In the genomic region with DNA sequence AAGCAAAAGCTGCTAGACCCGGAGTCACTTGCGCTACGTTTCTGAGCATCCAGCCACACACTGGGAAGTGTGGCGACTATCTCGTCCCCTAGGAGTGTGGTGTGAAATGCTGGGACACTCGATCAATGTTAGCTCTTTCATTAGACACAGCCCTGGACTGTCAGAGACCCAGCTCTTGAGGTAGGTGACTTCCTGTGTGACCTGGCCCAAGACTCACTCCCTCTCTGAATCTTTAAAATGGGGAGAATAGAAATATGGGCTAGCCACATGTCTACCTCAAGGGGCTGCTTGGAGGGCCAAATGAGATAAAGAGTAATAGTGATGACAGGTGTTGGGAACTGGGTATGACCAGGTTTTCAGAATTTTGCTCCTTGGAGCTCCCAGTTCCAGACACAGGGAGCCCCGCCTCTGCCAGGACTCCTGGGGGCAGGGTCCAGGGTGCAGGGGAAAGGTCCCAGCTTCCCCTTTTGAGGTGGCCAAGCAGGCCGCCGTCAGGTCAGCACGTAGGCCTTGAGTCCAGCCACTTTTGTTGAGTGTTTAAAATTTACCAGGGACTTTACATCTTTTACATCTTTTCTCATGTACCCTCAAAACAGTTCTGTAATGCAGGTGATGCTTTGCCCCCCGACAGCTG, we compare ENCODE assay signal across 17 cellular contexts. TPM values are rescaled to one million over a fixed set of nuclear protein-coding genes. Genes with fewer than 3 reads are reported as not detected.
DNase-seq lines count a peak whose midpoint lies in the region; FAIRE-seq and TF ChIP-seq lines count a peak whose summit lies in the region.
"Had no signal": no experiment of that assay in that cellular context is flagged by ENCODE, and none has a peak within 500 bp of the region (broad histone marks: within the 10 kb centered on the region; RNA-seq: fewer than 3 reads in every experiment).

No MANE protein-coding gene starts in this region.

- TF ChIP-seq EP300 in H1 (IDR thresholded peaks at IDR 0.05; ENCODE audit: borderline replicate concordance in 1 of 2, low read depth in 2 of 2, low read length in 2 of 2): no peak

- no peaks in the 10 kb centered on the region; a peak in 1 of 8 replicates for H3K36me3 ChIP-seq in H1 (ENCODE audit: control insufficient read depth in 2 of 4, insufficient read depth in 4 of 4, low read length in 3 of 4)
- peaks cover 9 to 20% of the 10 kb centered on the region in 2 experiments for H3K36me3 ChIP-seq in mesenchymal stem cell (ENCODE audit: control insufficient read depth in 1 of 2, insufficient read depth in 2 of 2, low read depth in 1 of 2, low read length in 2 of 2)
- H3K36me3 ChIP-seq in subcutaneous abdominal adipose tissue (ENCODE audit: control insufficient read depth in 5 of 5, insufficient read depth in 5 of 5, low read length in 5 of 5): peaks cover 0 to 14% (median 5%) of the 10 kb centered on the region in 5 donors
- no peaks in the 10 kb centered on the region for H3K36me3 ChIP-seq in mammary epithelial cell (ENCODE audit: insufficient read depth, low read length)
- no peaks in the 10 kb centered on the region for H3K36me3 ChIP-seq in MM.1S (replicated peaks; ENCODE audit: insufficient read depth, low read length)
- H3K36me3 ChIP-seq: Peyer's patch had no signal

- H4K20me1 ChIP-seq in H1 (replicated peaks in 1 of 2; ENCODE audit: control insufficient read depth in 1 of 2, insufficient read depth in 2 of 2, low read length in 2 of 2): peaks cover 4 to 7% of the 10 kb centered on the region in 2 experiments
- no peaks in the 10 kb centered on the region for H4K20me1 ChIP-seq in mammary epithelial cell (ENCODE audit: insufficient read depth, low read length)
- H4K20me1 ChIP-seq in MM.1S (ENCODE audit: insufficient read depth, low read length): no peaks in the 10 kb centered on the region

- no peak overlapping the region for H3K4me3 ChIP-seq in H1 (ENCODE audit: extremely low read depth in 1 of 4, insufficient read depth in 2 of 4, low read depth in 3 of 4, low read length in 4 of 4)
- no peak overlapping the region for H3K4me3 ChIP-seq in mesenchymal stem cell (ENCODE audit: insufficient read depth in 1 of 2, low read depth in 1 of 2, low read length in 2 of 2)
- H3K4me3 ChIP-seq in subcutaneous abdominal adipose tissue (ENCODE audit: low read depth in 1 of 5, low read length in 5 of 5): no peak overlapping the region
- H3K4me3 ChIP-seq in mammary epithelial cell (replicated peaks in 1 of 3; ENCODE audit: insufficient read depth in 1 of 3, low read depth in 2 of 3, low read length in 3 of 3): no peak overlapping the region
- H3K4me3 ChIP-seq in MM.1S (ENCODE audit: low read length): no peak overlapping the region
- H3K4me3 ChIP-seq: GM23248, Peyer's patch had no signal

- H3K56ac ChIP-seq in H1 (replicated peaks; ENCODE audit: insufficient read length, low read depth, low read length): no peak overlapping the region

- H2BK12ac ChIP-seq in H1 (ENCODE audit: low read depth, low read length) (no peak overlapping the region), mesenchymal stem cell (ENCODE audit: low read length in 2 of 2) (no peak overlapping the region)

- H3K23ac ChIP-seq in H1 (ENCODE audit: insufficient read length) (no peak overlapping the region), mesenchymal stem cell (ENCODE audit: low read length in 2 of 2) (no peak overlapping the region)

- H3K4ac ChIP-seq in H1 (replicated peaks; ENCODE audit: insufficient read length, low read depth, low read length): no peak overlapping the region
- no peak overlapping the region for H3K4ac ChIP-seq in mesenchymal stem cell (ENCODE audit: low read depth in 1 of 2, low read length in 2 of 2)

- no peaks in the 10 kb centered on the region for H3K9me2 ChIP-seq in MM.1S (replicated peaks; ENCODE audit: insufficient read depth, low read length)

- no peak overlapping the region for H3K18ac ChIP-seq in H1 (ENCODE audit: extremely low read depth, low read length)
- H3K18ac ChIP-seq in mesenchymal stem cell (ENCODE audit: low read depth in 1 of 2, low read length in 2 of 2): no peak overlapping the region

- no TSS peak for BruUV-seq in mammary epithelial cell (replicated peaks; lab: Mats Ljungman, UMichigan)

- H3K14ac ChIP-seq in H1 (ENCODE audit: insufficient read length) (no peak overlapping the region), mesenchymal stem cell (ENCODE audit: low read length in 2 of 2) (no peak overlapping the region)

- H2BK5ac ChIP-seq in H1 (ENCODE audit: low read depth, low read length): no peak overlapping the region
- peak overlapping the region; percentile 45 for H2BK5ac ChIP-seq in mesenchymal stem cell (ENCODE audit: low read depth, low read length, poor library complexity, severe bottlenecking)

- dilution Hi-C loops in mammary epithelial cell (cut with HindIII; ENCODE audit: low sequenced_read_pairs): no loop called here

- no peak for TF ChIP-seq RAD21 in H1 (IDR thresholded peaks at IDR 0.05 in 1 of 2, conservative IDR thresholded peaks at IDR 0.05 in 1 of 2; ENCODE audit: low read depth in 2 of 2, low read length in 2 of 2)

- H3K27me3 ChIP-seq in H1 (replicated peaks in 1 of 4; ENCODE audit: control insufficient read depth in 3 of 4, extremely low read depth in 1 of 4, insufficient read depth in 3 of 4, low read length in 3 of 4): no peaks in the 10 kb centered on the region
- no peaks in the 10 kb centered on the region for H3K27me3 ChIP-seq in mesenchymal stem cell (ENCODE audit: control insufficient read depth in 1 of 2, insufficient read depth in 1 of 2, low read length in 2 of 2)
- no peaks in the 10 kb centered on the region for H3K27me3 ChIP-seq in subcutaneous abdominal adipose tissue (ENCODE audit: control insufficient read depth in 5 of 5, insufficient read depth in 4 of 5, low read length in 5 of 5)
- H3K27me3 ChIP-seq in mammary epithelial cell (ENCODE audit: insufficient read depth, low read length): no peaks in the 10 kb centered on the region
- H3K27me3 ChIP-seq in MM.1S (replicated peaks; ENCODE audit: insufficient read depth, low read length): no peaks in the 10 kb centered on the region
- H3K27me3 ChIP-seq: Peyer's patch had no signal

- H2BK20ac ChIP-seq in H1 (ENCODE audit: low read length): no peak overlapping the region

- H3K79me2 ChIP-seq in H1 (ENCODE audit: control insufficient read depth in 1 of 2, insufficient read depth in 2 of 2, low read length in 2 of 2) (peaks cover 0 to 7% of the 10 kb centered on the region in 2 experiments; a peak in 1 of 4 replicates), mammary epithelial cell (ENCODE audit: insufficient read depth, low read length) (peaks cover 73% of the 10 kb centered on the region), MM.1S (ENCODE audit: low read length) (no peaks in the 10 kb centered on the region)

- H2AFZ ChIP-seq in H1 (ENCODE audit: low read length) (no peak overlapping the region), mesenchymal stem cell (ENCODE audit: low read depth, low read length) (no peak overlapping the region), mammary epithelial cell (ENCODE audit: low read depth, low read length) (no peak overlapping the region), MM.1S (ENCODE audit: low read length) (no peak overlapping the region)
- H2AFZ ChIP-seq: GM23248 had no signal

- H3K9me3 ChIP-seq in H1 (ENCODE audit: insufficient read depth in 2 of 2, low read depth in 1 of 2, low read length in 1 of 2) (0 out of 4 replicates have a peak, but pooled peaks cover 0 to 5% of the 10 kb centered on the region in 2 experiments), mesenchymal stem cell (ENCODE audit: control insufficient read depth, low read length) (no peaks in the 10 kb centered on the region), subcutaneous abdominal adipose tissue (ENCODE audit: control insufficient read depth in 5 of 5, low read length in 5 of 5) (no peaks in the 10 kb centered on the region), mammary epithelial cell (replicated peaks; ENCODE audit: insufficient read depth, low read length) (no peaks in the 10 kb centered on the region), MM.1S (replicated peaks; ENCODE audit: insufficient read depth, low read length) (no peaks in the 10 kb centered on the region)
- H3K9me3 ChIP-seq: Peyer's patch had no signal

- H3K79me1 ChIP-seq in H1 (ENCODE audit: low read depth, low read length) (peaks cover 3% of the 10 kb centered on the region; the same call in 1 of the 2 replicates), mesenchymal stem cell (replicated peaks; ENCODE audit: low read length, poor library complexity, severe bottlenecking) (peaks cover 42% of the 10 kb centered on the region)

- no peak for FAIRE-seq in H1 (lab: Jason Lieb, UNC)

- CTCF ChIA-PET in H1 (lab: Charles Lee; ENCODE audit: partially characterized antibody) (interaction anchor here (0.6 to 2.6 kb wide), 11 partner anchors 11 to 806 kb away, joined by 3 to 11 read pairs (median 3); no protein-coding TSS in a partner anchor), mammary epithelial cell (lab: Charles Lee; ENCODE audit: low non-redundant PET) (no interaction called here)

- no peaks in the 10 kb centered on the region for H3F3A ChIP-seq in MM.1S (ENCODE audit: insufficient read depth, low read length)

- H3K27ac ChIP-seq in angular gyrus (ENCODE audit: low read depth, low read length): peak overlapping the region; percentile 99
- no peak overlapping the region for H3K27ac ChIP-seq in H1 (ENCODE audit: low read depth, low read length)
- H3K27ac ChIP-seq in mesenchymal stem cell (ENCODE audit: low read length, poor library complexity, severe bottlenecking): no peak overlapping the region
- H3K27ac ChIP-seq in subcutaneous abdominal adipose tissue (ENCODE audit: low read depth, low read length): peak overlapping the region; percentile 71
- no peak overlapping the region for H3K27ac ChIP-seq in mammary epithelial cell (ENCODE audit: insufficient read depth, low read depth, low read length)
- no peak overlapping the region for H3K27ac ChIP-seq in MM.1S (ENCODE audit: low read length)
- H3K27ac ChIP-seq: 22Rv1, GM23248, Peyer's patch had no signal

- H3K4me2 ChIP-seq in H1 (ENCODE audit: insufficient read depth in 1 of 2, low read depth in 2 of 2, low read length in 2 of 2) (no peak overlapping the region), mesenchymal stem cell (ENCODE audit: low read length, poor library complexity, severe bottlenecking) (no peak overlapping the region), mammary epithelial cell (ENCODE audit: insufficient read depth, low read depth, low read length) (no peak overlapping the region), MM.1S (ENCODE audit: low read depth, low read length) (no peak overlapping the region)

- H3K23me2 ChIP-seq in H1 (ENCODE audit: low read depth, low read length): no peaks in the 10 kb centered on the region

- H3K4me1 ChIP-seq in H1 (replicated peaks in 1 of 4; ENCODE audit: control insufficient read depth in 3 of 4, insufficient read depth in 4 of 4, low read length in 3 of 4) (peaks cover 0 to 5% (median 2%) of the 10 kb centered on the region in 4 experiments; a peak in 4 of 7 replicates), mesenchymal stem cell (ENCODE audit: control insufficient read depth, insufficient read depth, low read depth, low read length) (peaks cover 30% of the 10 kb centered on the region), subcutaneous abdominal adipose tissue (ENCODE audit: control insufficient read depth in 5 of 5, insufficient read depth in 5 of 5, low read length in 5 of 5) (peaks cover 8 to 63% (median 52%) of the 10 kb centered on the region in 5 donors), mammary epithelial cell (ENCODE audit: insufficient read depth, low read length) (no peaks in the 10 kb centered on the region), MM.1S (ENCODE audit: low read length) (no peaks in the 10 kb centered on the region)
- H3K4me1 ChIP-seq: Peyer's patch had no signal

- H3K9ac ChIP-seq in H1 (replicated peaks in 1 of 4; ENCODE audit: extremely low read depth in 1 of 4, low read depth in 3 of 4, low read length in 3 of 4) (no peak overlapping the region), mesenchymal stem cell (ENCODE audit: low read length) (no peak overlapping the region), subcutaneous abdominal adipose tissue (ENCODE audit: low read length in 5 of 5) (no peak overlapping the region), mammary epithelial cell (ENCODE audit: insufficient read depth, low read length) (no peak overlapping the region), MM.1S (ENCODE audit: low read length) (no peak overlapping the region)
- H3K9ac ChIP-seq: GM23248 had no signal

- TF ChIP-seq CTCF in H1 (IDR thresholded peaks at IDR 0.05; ENCODE audit: control extremely low read depth in 1 of 3, insufficient read depth in 1 of 3, low read depth in 1 of 3, low read length in 3 of 3) (no peak), GM10266 (IDR thresholded peaks at IDR 0.05; ENCODE audit: control insufficient read depth, insufficient read depth, low read depth, missing control alignments) (no peak), mammary epithelial cell (conservative IDR thresholded peaks at IDR 0.05 in 1 of 2, IDR thresholded peaks at IDR 0.05 in 1 of 2; ENCODE audit: extremely low read depth in 1 of 2, insufficient read depth in 1 of 2, low read depth in 1 of 2, low read length in 2 of 2) (no peak), MM.1S (IDR thresholded peaks at IDR 0.05; ENCODE audit: low read length) (no peak)

- DNase-seq in H1 (ENCODE audit: low read depth in 1 of 2, low spot score in 2 of 2) (no peak), mesenchymal stem cell (no peak), GM10266 (ENCODE audit: extremely low spot score) (no peak), islet precursor cell (no peak), mammary epithelial cell (no peak), MM.1S (no peak)
- DNase-seq: DMS79 treated with DMSO at 0.1 percent for 48 hours; NCI-H1105; NCI-H2081 treated with DMSO at 0.1 percent for 48 hours; NCI-H510A; NCI-H748 treated with DMSO at 0.1 percent for 48 hours; NK-92 treated with Interleukin-12 subunit alpha and Interleukin-12 subunit beta, amount 100 ng/mL, for 24 hours; Peyer's patch had no signal

- H4K91ac ChIP-seq in H1 (replicated peaks; ENCODE audit: insufficient read length, low read length) (no peak overlapping the region), mesenchymal stem cell (ENCODE audit: low read length) (no peak overlapping the region)

- in situ Hi-C loops in mammary epithelial cell (cut with MboI; ENCODE audit: low sequenced_read_pairs in 2 of 2): no loop called here

- H4K5ac ChIP-seq in H1 (ENCODE audit: insufficient read length, low read depth, low read length): no peak overlapping the region

- H2BK120ac ChIP-seq in H1 (replicated peaks; ENCODE audit: low read depth, low read length) (no peak overlapping the region), mesenchymal stem cell (ENCODE audit: low read depth, low read length) (no peak overlapping the region)

- H4K8ac ChIP-seq in H1 (ENCODE audit: extremely low read depth, insufficient read depth, low read length): peak overlapping the region; percentile 29; the same call in 1 of the 2 replicates
- no peak overlapping the region for H4K8ac ChIP-seq in mesenchymal stem cell (ENCODE audit: low read length)

- no peak overlapping the region for H2BK15ac ChIP-seq in H1 (ENCODE audit: low read length)
- H2BK15ac ChIP-seq in mesenchymal stem cell (ENCODE audit: low read depth, poor library complexity, severe bottlenecking): no peak overlapping the region

- POLR2A ChIA-PET in H1 (lab: Charles Lee; ENCODE audit: partially characterized antibody): no interaction called here

- intact Hi-C loops in mammary epithelial cell (cut with micrococcal nuclease): no loop called here

- WGBS in H1 (ENCODE audit: extremely low coverage in 1 of 2, insufficient coverage in 1 of 2, insufficient read length in 1 of 2, insufficient replicate concordance in 2 of 2, low coverage in 1 of 2, low lambda C conversion rate in 2 of 2, missing lambda C conversion rate in 1 of 2), 2 experiments: 82% methylated on average over 11 of the region's 11 CpGs; no CpG with 5 or more reads in 1 of the 2 experiments
- WGBS in mesenchymal stem cell: 87% methylated on average over 11 of the region's 11 CpGs
- 91% methylated on average over 10 of the region's 11 CpGs for WGBS in mammary epithelial cell (ENCODE audit: low coverage, missing lambda C conversion rate)

- no peak overlapping the region for H2AK5ac ChIP-seq in H1 (ENCODE audit: low read depth, low read length)
- peak overlapping the region; percentile 63 for H2AK5ac ChIP-seq in mesenchymal stem cell (ENCODE audit: low read length, severe bottlenecking)

- no peak for TF ChIP-seq POLR2A in H1 (IDR thresholded peaks at IDR 0.05; ENCODE audit: control extremely low read depth in 1 of 2, low read depth in 2 of 2, low read length in 2 of 2)

RNA-seq across cellular contexts. Expression of a gene that starts 36.0 kb away (rescaled TPM):
- total RNA-seq in H1 (2021; fragmentation: NEBNext Ultra II Directional; extraction: Animal tissue kit (Norgen Biotek cat#: 25700)): 17.8 and 22.0 TPM in 2 replicates
- 9.0 and 9.3 TPM in 2 replicates for polyA plus RNA-seq in H1 (2011; rRNA removed)
- polyA plus RNA-seq in H1 (2011; cell fraction: cytosol; rRNA removed): 12.2 TPM
- 73.5 TPM for polyA plus RNA-seq in H1 (2011; cell fraction: nucleus; rRNA removed)
- 12.2 to 20.1 TPM (median 18.8 TPM) in 4 replicates for polyA plus RNA-seq in H1 (2012, experiment 1 of 2)
- polyA plus RNA-seq in H1 (2012, experiment 2 of 2): 6.9 TPM
- 11.2 TPM for polyA plus RNA-seq in H1 (2013, experiment 1 of 2)
- polyA plus RNA-seq in H1 (2013, experiment 2 of 2): 9.2 TPM
- 15.8 and 16.2 TPM in 2 replicates for polyA minus RNA-seq in H1 (2011; rRNA and poly(A)+ RNA removed)
- 11.4 TPM for polyA minus RNA-seq in H1 (2011; cell fraction: cytosol; rRNA and poly(A)+ RNA removed)
- polyA minus RNA-seq in H1 (2011; cell fraction: nucleus; rRNA and poly(A)+ RNA removed): 38.2 TPM
- polyA plus RNA-seq in mesenchymal stem cell (2013, experiment 1 of 2): 39.3 TPM
- polyA plus RNA-seq in mesenchymal stem cell (2013, experiment 2 of 2): 37.2 TPM
- total RNA-seq in mammary epithelial cell: 10 to 100 TPM; 68.8 to 70.8 TPM
- polyA plus RNA-seq in mammary epithelial cell: 13.8 TPM
- polyA minus RNA-seq in mammary epithelial cell: 37.5 TPM

Comparison
In these comparisons a context has a peak if more than half of its experiments do, and no peak if none do; other contexts are left out.
1. H3K27ac ChIP-seq: peak in angular gyrus (single experiment) and subcutaneous abdominal adipose tissue (single experiment); none in H1 (single experiment), mesenchymal stem cell (single experiment), mammary epithelial cell (single experiment) and MM.1S (single experiment).